15 cellular contexts compared by ENCODE assay signal in genomic region chr2:120104772-120105171, GRCh38.
DNase-seq lines count a peak whose midpoint lies in the region; ATAC-seq, FAIRE-seq and TF ChIP-seq lines count a peak whose summit lies in the region.
"Had no signal": no experiment of that assay in that cellular context is flagged by ENCODE, and none has a peak within 500 bp of the region (broad histone marks: within the 10 kb centered on the region; RNA-seq: fewer than 3 reads in every experiment).

No MANE protein-coding gene starts in this region.

- no peak overlapping the region for H2BK15ac ChIP-seq in IMR-90 (ENCODE audit: low read depth, low read length)

- H3K9me1 ChIP-seq in IMR-90 (ENCODE audit: insufficient read depth, low read length), result no peaks in the 10 kb centered on the region; the same call in 1 of the 2 replicates

- no peak overlapping the region for H4K91ac ChIP-seq in IMR-90 (ENCODE audit: insufficient read depth, low read depth, low read length)

- no TSS peak for BruUV-seq in IMR-90 (replicated peaks; lab: Mats Ljungman, UMichigan)

- no peak overlapping the region for H2AK9ac ChIP-seq in IMR-90 (replicated peaks; ENCODE audit: low read depth, low read length, poor library complexity)

- H3K4me1 ChIP-seq in IMR-90 (ENCODE audit: control insufficient read depth, insufficient read depth, low read length), result peaks cover 4% of the 10 kb centered on the region
- peaks cover 46% of the 10 kb centered on the region for H3K4me1 ChIP-seq in foreskin keratinocyte
- H3K4me1 ChIP-seq in skeletal muscle satellite cell (ENCODE audit: control insufficient read depth, insufficient read depth, low read length), result peaks cover 63% of the 10 kb centered on the region
- peaks cover 25 to 27% (median 25%) of the 10 kb centered on the region in 4 donors for H3K4me1 ChIP-seq in esophagus muscularis mucosa

- H3K36me3 ChIP-seq in IMR-90 (ENCODE audit: control insufficient read depth, insufficient read depth, low read length) (no peaks in the 10 kb centered on the region), skeletal muscle satellite cell (ENCODE audit: insufficient read depth, low read length) (no peaks in the 10 kb centered on the region), esophagus muscularis mucosa (peaks cover 0 to 23% (median 4%) of the 10 kb centered on the region in 4 donors)

- no peak for TF ChIP-seq POLR2A in IMR-90 (IDR thresholded peaks at IDR 0.05; ENCODE audit: low read depth, low read length)
- no peak for TF ChIP-seq POLR2A in esophagus muscularis mucosa (IDR thresholded peaks at IDR 0.05; ENCODE audit: low read depth)

- FAIRE-seq in TTC549 (lab: Jason Lieb, UNC), result peak; percentile 71

- H2BK120ac ChIP-seq in IMR-90 (ENCODE audit: low read depth, low read length), result no peak overlapping the region; the same call in 1 of the 2 replicates

- no peak overlapping the region for H4K5ac ChIP-seq in IMR-90 (ENCODE audit: low read depth, low read length)

- WGBS in IMR-90 (ENCODE audit: extremely low coverage in 2 of 2, insufficient read length in 1 of 2), 2 experiments, result no CpG with 5 or more reads among the region's 1 CpG
- 98% methylated on average over 1 of the region's 1 CpG for WGBS in esophagus muscularis mucosa

- no peak overlapping the region for H3K4me3 ChIP-seq in IMR-90 (ENCODE audit: insufficient read depth, low read depth, low read length)
- no peak overlapping the region for H3K4me3 ChIP-seq in skeletal muscle satellite cell (ENCODE audit: low read length)
- H3K4me3 ChIP-seq in esophagus muscularis mucosa, result no peak overlapping the region
- H3K4me3 ChIP-seq: HAP-1 had no signal

- H2BK5ac ChIP-seq in IMR-90 (ENCODE audit: low read depth, low read length, poor library complexity, severe bottlenecking), result peak overlapping the region; percentile 80

- peak overlapping the region; percentile 9; the same call in 1 of the 2 replicates for H2BK20ac ChIP-seq in IMR-90 (ENCODE audit: low read depth, low read length)

- no peak for TF ChIP-seq RAD21 in IMR-90 (IDR thresholded peaks at IDR 0.05; ENCODE audit: low read length)

- dilution Hi-C loops in IMR-90 (cut with HindIII; ENCODE audit: low sequenced_read_pairs, unreplicated experiment), result no loop called here

- no peak for ATAC-seq in IMR-90 (ENCODE audit: low read depth)
- no peak for ATAC-seq in foreskin keratinocyte

- no peak overlapping the region for H3K18ac ChIP-seq in IMR-90 (ENCODE audit: low read depth, low read length)

- POLR2A ChIA-PET in IMR-90 (lab: Charles Lee; ENCODE audit: unreplicated experiment), result no interaction called here

- H4K20me1 ChIP-seq in IMR-90 (ENCODE audit: insufficient read depth, low read length), result no peaks in the 10 kb centered on the region

- no peak overlapping the region for H3K23ac ChIP-seq in IMR-90 (ENCODE audit: low read depth, low read length)

- H3K27me3 ChIP-seq in IMR-90 (ENCODE audit: control insufficient read depth, insufficient read depth, low read length), result no peaks in the 10 kb centered on the region
- no peaks in the 10 kb centered on the region for H3K27me3 ChIP-seq in foreskin keratinocyte
- no peaks in the 10 kb centered on the region for H3K27me3 ChIP-seq in skeletal muscle satellite cell (ENCODE audit: control insufficient read depth, insufficient read depth, low read length)
- H3K27me3 ChIP-seq in esophagus muscularis mucosa, result no peaks in the 10 kb centered on the region

- H3K4ac ChIP-seq in IMR-90 (ENCODE audit: low read depth, low read length), result no peak overlapping the region

- in situ Hi-C loops in IMR-90 (cut with MboI; ENCODE audit: low sequenced_read_pairs), result no loop called here

- H2AK5ac ChIP-seq in IMR-90 (ENCODE audit: low read depth, low read length), result no peak overlapping the region

- no peak overlapping the region for H3K9ac ChIP-seq in IMR-90 (ENCODE audit: low read depth, low read length)
- peak overlapping the region; percentile 13 for H3K9ac ChIP-seq in skeletal muscle satellite cell (ENCODE audit: low read depth, low read length)

- TF ChIP-seq CTCF in IMR-90 (conservative IDR thresholded peaks at IDR 0.05; ENCODE audit: low read depth, low read length), result no peak
- no peak for TF ChIP-seq CTCF in foreskin keratinocyte (conservative IDR thresholded peaks at IDR 0.05)
- TF ChIP-seq CTCF in esophagus muscularis mucosa (IDR thresholded peaks at IDR 0.05), result no peak

- peaks cover 0 to 5% of the 10 kb centered on the region in 2 experiments; a peak in 1 of 4 replicates for H3K79me1 ChIP-seq in IMR-90 (ENCODE audit: low read depth in 1 of 2, low read length in 2 of 2)

- H3K14ac ChIP-seq in IMR-90 (replicated peaks; ENCODE audit: low read depth, low read length), result no peak overlapping the region

- H3K9me3 ChIP-seq in IMR-90 (ENCODE audit: control insufficient read depth, insufficient read depth, low read length), result no peaks in the 10 kb centered on the region
- no peaks in the 10 kb centered on the region for H3K9me3 ChIP-seq in skeletal muscle satellite cell (replicated peaks; ENCODE audit: low read length)
- H3K9me3 ChIP-seq in esophagus muscularis mucosa, result no peaks in the 10 kb centered on the region
- H3K9me3 ChIP-seq: HAP-1 had no signal

- CTCF ChIA-PET in IMR-90 (lab: Yijun Ruan, JAX), result interaction anchor here (0.6 to 1.0 kb wide), 2 partner anchors 8 to 41 kb away, joined by 3 to 6 read pairs; no protein-coding TSS in a partner anchor

- DNase-seq in IMR-90 (no peak), foreskin keratinocyte (no peak), esophagus muscularis mucosa (ENCODE audit: extremely low spot score) (no peak), nucleus accumbens (lab: John Stamatoyannopoulos, UW) (no peak), NCI-H226 (no peak)
- DNase-seq: AML-193, DMS79, NCI-H1436, NCI-H1930, NCI-H526 had no signal

- intact Hi-C loops in IMR-90 (cut with micrococcal nuclease), result loop anchor here (5.0 kb wide), 3 partner anchors 92 to 578 kb away; partner anchors contain the start of gene EPB41L5
- intact Hi-C loops in esophagus muscularis mucosa (cut with DNase I), result loop anchor here (10.0 kb wide), 1 partner anchor 210 kb away; no protein-coding TSS in a partner anchor

- H3K4me2 ChIP-seq in IMR-90 (ENCODE audit: low read depth, low read length) (no peak overlapping the region), skeletal muscle satellite cell (ENCODE audit: low read length) (no peak overlapping the region)

- no peak overlapping the region; a peak in 1 of 4 replicates for H4K8ac ChIP-seq in IMR-90 (ENCODE audit: low read depth in 2 of 2, low read length in 2 of 2)

- no peak for TF ChIP-seq EP300 in esophagus muscularis mucosa (IDR thresholded peaks at IDR 0.05)

- H2AFZ ChIP-seq in IMR-90 (replicated peaks; ENCODE audit: low read length, poor library complexity), result no peak overlapping the region

- no peak overlapping the region for H3K56ac ChIP-seq in IMR-90 (ENCODE audit: extremely low read depth, insufficient read depth, low read length)

- H3K27ac ChIP-seq in IMR-90 (ENCODE audit: insufficient read depth, low read length) (no peak overlapping the region), foreskin keratinocyte (peak overlapping the region; percentile 97), esophagus muscularis mucosa (replicated peaks in 1 of 4) (no peak overlapping the region)
- H3K27ac ChIP-seq: C4-2B, HL-60 had no signal

TF ChIP-seq in IMR-90, 13 proteins besides CTCF, POLR2A, EP300 and RAD21:
- TF ChIP-seq BHLHE40 (IDR thresholded peaks at IDR 0.05; ENCODE audit: low read depth, low read length), result no peak
- no peak for TF ChIP-seq MAFK (IDR thresholded peaks at IDR 0.05; ENCODE audit: low read depth, low read length)
- TF ChIP-seq USF2 (IDR thresholded peaks at IDR 0.05; ENCODE audit: low read depth, low read length), result no peak
- no peak for TF ChIP-seq MXI1 (IDR thresholded peaks at IDR 0.05; ENCODE audit: borderline replicate concordance, low read depth, low read length)
- no peak for TF ChIP-seq FOS (IDR thresholded peaks at IDR 0.05; ENCODE audit: low read depth, low read length)
- no peak for TF ChIP-seq SMC3 (IDR thresholded peaks at IDR 0.05; ENCODE audit: low read depth, low read length)
- no peak for TF ChIP-seq NFE2L2 (IDR thresholded peaks at IDR 0.05; ENCODE audit: low read depth, low read length)
- no peak for TF ChIP-seq ELK1 (IDR thresholded peaks at IDR 0.05; ENCODE audit: borderline replicate concordance, low read depth, low read length)
- no peak for TF ChIP-seq CEBPB (IDR thresholded peaks at IDR 0.05; ENCODE audit: low read depth, low read length)
- no peak for TF ChIP-seq RFX5 (IDR thresholded peaks at IDR 0.05; ENCODE audit: low read depth, low read length)
- no peak for TF ChIP-seq RCOR1 (IDR thresholded peaks at IDR 0.05; ENCODE audit: insufficient replicate concordance, low read length)
- TF ChIP-seq MAZ (IDR thresholded peaks at IDR 0.05; ENCODE audit: borderline replicate concordance, low read depth, low read length), result no peak
- no peak for TF ChIP-seq CHD1 (IDR thresholded peaks at IDR 0.05; ENCODE audit: low read depth, low read length)
